Comparison of ENCODE assay signal across 21 cellular contexts in genomic region chr20:23212482-23212881, GRCh38.
DNase-seq lines count a peak whose midpoint lies in the region; ATAC-seq and TF ChIP-seq lines count a peak whose summit lies in the region.
"Had no signal": no experiment of that assay in that cellular context is flagged by ENCODE, and none has a peak within 500 bp of the region (broad histone marks: within the 10 kb centered on the region; RNA-seq: fewer than 3 reads in every experiment).

No MANE protein-coding gene starts in this region.

- DNase-seq in MCF 10A (ENCODE audit: unreplicated experiment) (no peak), mammary epithelial cell (no peak), NCI-H146 treated with DMSO at 0.1 percent for 48 hours (lab: John Stamatoyannopoulos, UW; ENCODE audit: unreplicated experiment) (peak; percentile 50), endodermal cell (no peak), SHP77 (lab: John Stamatoyannopoulos, UW) (no peak), transverse colon (no peak), medulla oblongata (ENCODE audit: extremely low spot score) (no peak)
- DNase-seq: Calu3; CD4-positive, alpha-beta T cell; Karpas-422; MM.1S; NCI-H1092; NCI-H1694 treated with DMSO at 0.1 percent for 48 hours; NCI-H2171; NCI-H446 treated with DMSO at 0.1 percent for 48 hours; NCI-H82 had no signal

- H2AFZ ChIP-seq in mammary epithelial cell (ENCODE audit: low read depth, low read length) = no peak overlapping the region

- TF ChIP-seq EP300 in transverse colon (IDR thresholded peaks at IDR 0.05; ENCODE audit: low read depth) = no peak

- no peaks in the 10 kb centered on the region for H3K27me3 ChIP-seq in mammary epithelial cell (ENCODE audit: insufficient read depth, low read length)
- no peaks in the 10 kb centered on the region for H3K27me3 ChIP-seq in endodermal cell (ENCODE audit: control insufficient read depth, insufficient read depth, low read length, poor library complexity, severe bottlenecking)
- H3K27me3 ChIP-seq in transverse colon = no peaks in the 10 kb centered on the region
- H3K27me3 ChIP-seq: SJSA1 had no signal

- H3K9me3 ChIP-seq in mammary epithelial cell (replicated peaks; ENCODE audit: insufficient read depth, low read length) = peaks cover under 1% of the 10 kb centered on the region
- H3K9me3 ChIP-seq in endodermal cell (ENCODE audit: control insufficient read depth, low read length) = no peaks in the 10 kb centered on the region
- H3K9me3 ChIP-seq in transverse colon = no peaks in the 10 kb centered on the region
- H3K9me3 ChIP-seq: A549, SJSA1 had no signal

- no peaks in the 10 kb centered on the region for H3K4me1 ChIP-seq in mammary epithelial cell (ENCODE audit: insufficient read depth, low read length)
- H3K4me1 ChIP-seq in endodermal cell (ENCODE audit: control insufficient read depth, insufficient read depth, low read length) = peaks cover 20% of the 10 kb centered on the region
- H3K4me1 ChIP-seq in transverse colon = no peaks in the 10 kb centered on the region
- H3K4me1 ChIP-seq: A549 had no signal

- TF ChIP-seq CTCF in MCF 10A (IDR thresholded peaks at IDR 0.05; ENCODE audit: unreplicated experiment) = no peak
- TF ChIP-seq CTCF in mammary epithelial cell (conservative IDR thresholded peaks at IDR 0.05 in 1 of 2, IDR thresholded peaks at IDR 0.05 in 1 of 2; ENCODE audit: extremely low read depth in 1 of 2, insufficient read depth in 1 of 2, low read depth in 1 of 2, low read length in 2 of 2) = no peak
- no peak for TF ChIP-seq CTCF in endodermal cell (conservative IDR thresholded peaks at IDR 0.05)
- TF ChIP-seq CTCF in transverse colon (IDR thresholded peaks at IDR 0.05) = no peak

- no peaks in the 10 kb centered on the region for H3K36me3 ChIP-seq in mammary epithelial cell (ENCODE audit: insufficient read depth, low read length)
- no peaks in the 10 kb centered on the region for H3K36me3 ChIP-seq in endodermal cell (ENCODE audit: control insufficient read depth, insufficient read depth, low read length)
- no peaks in the 10 kb centered on the region for H3K36me3 ChIP-seq in transverse colon
- H3K36me3 ChIP-seq: SJSA1 had no signal

- H3K4me3 Mint-ChIP-seq in MCF 10A (ENCODE audit: unreplicated experiment) = no peak overlapping the region
- H3K4me3 Mint-ChIP-seq in endodermal cell = no peak overlapping the region
- H3K4me3 Mint-ChIP-seq: CD4-positive, alpha-beta T cell; IgD-negative memory B cell; T-helper 1 cell treated with Interleukin-12 subunit alpha and Interleukin-12 subunit beta and Interleukin-4 antibody, amounts not matched to agents 30 μg/mL and 1 μg/mL, for 36 hours had no signal

- dilution Hi-C loops in mammary epithelial cell (cut with HindIII; ENCODE audit: low sequenced_read_pairs) = no loop called here

- H3K27ac Mint-ChIP-seq in MCF 10A (ENCODE audit: low read depth, unreplicated experiment) (peak overlapping the region; percentile 35), endodermal cell (peak overlapping the region; percentile 48)
- H3K27ac Mint-ChIP-seq: CD4-positive, alpha-beta T cell; IgD-negative memory B cell; T-helper 1 cell treated with Interleukin-12 subunit alpha and Interleukin-12 subunit beta and Interleukin-4 antibody, amounts not matched to agents 30 μg/mL and 1 μg/mL, for 36 hours had no signal

- no peak for TF ChIP-seq POLR2A in transverse colon (IDR thresholded peaks at IDR 0.05)

- no peaks in the 10 kb centered on the region for H3K9me3 Mint-ChIP-seq in MCF 10A (ENCODE audit: unreplicated experiment)
- peaks cover 2% of the 10 kb centered on the region for H3K9me3 Mint-ChIP-seq in endodermal cell
- H3K9me3 Mint-ChIP-seq: T-helper 1 cell treated with Interleukin-12 subunit alpha and Interleukin-12 subunit beta and Interleukin-4 antibody, amounts not matched to agents 30 μg/mL and 1 μg/mL, for 36 hours had no signal

- H3K9ac ChIP-seq in mammary epithelial cell (ENCODE audit: insufficient read depth, low read length) = no peak overlapping the region
- no peak overlapping the region for H3K9ac ChIP-seq in endodermal cell (ENCODE audit: extremely low read depth, low read length, poor library complexity, severe bottlenecking)

- WGBS in mammary epithelial cell (ENCODE audit: low coverage, missing lambda C conversion rate) = 61% methylated on average over 3 of the region's 4 CpGs
- WGBS in endodermal cell (ENCODE audit: insufficient coverage in 1 of 2, insufficient read length in 1 of 2), 2 experiments = 67 to 68% methylated on average over 2 to 4 of the region's 4 CpGs
- 50 to 62% methylated on average over 1 to 4 of the region's 4 CpGs for WGBS in transverse colon (ENCODE audit: low coverage in 1 of 2), 2 donors

- H3K4me2 ChIP-seq in mammary epithelial cell (ENCODE audit: insufficient read depth, low read depth, low read length) = no peak overlapping the region
- H3K4me2 ChIP-seq: A549 had no signal

- H3K27me3 Mint-ChIP-seq in MCF 10A (ENCODE audit: insufficient read depth, unreplicated experiment) (no peaks in the 10 kb centered on the region), endodermal cell (ENCODE audit: insufficient read depth) (no peaks in the 10 kb centered on the region)

- CTCF ChIA-PET in MCF 10A (lab: Yijun Ruan, JAX) (interaction anchor here (0.7 to 4.9 kb wide), 5 partner anchors 13 to 521 kb away, joined by 3 to 38 read pairs (median 3); no protein-coding TSS in a partner anchor), mammary epithelial cell (lab: Charles Lee; ENCODE audit: low non-redundant PET) (no interaction called here)

- BruUV-seq in MCF 10A (replicated peaks; lab: Mats Ljungman, UMichigan) (no TSS peak), mammary epithelial cell (replicated peaks; lab: Mats Ljungman, UMichigan) (no TSS peak)

- intact Hi-C loops in MCF 10A (cut with micrococcal nuclease) (no loop called here), mammary epithelial cell (cut with micrococcal nuclease) (no loop called here), transverse colon (cut with DNase I; ENCODE audit: low total_unique reads) (no loop called here)

- H3K27ac ChIP-seq in mammary epithelial cell (ENCODE audit: insufficient read depth, low read depth, low read length) (no peak overlapping the region), endodermal cell (ENCODE audit: low read depth, low read length) (no peak overlapping the region), transverse colon (no peak overlapping the region)
- H3K27ac ChIP-seq: A549, SJSA1 had no signal

- no peaks in the 10 kb centered on the region for H3K79me2 ChIP-seq in mammary epithelial cell (ENCODE audit: insufficient read depth, low read length)

- ATAC-seq in HG02588 (IDR thresholded peaks at IDR 0.05; ENCODE audit: unreplicated experiment) = no peak
- ATAC-seq: A549 had no signal

- in situ Hi-C loops in mammary epithelial cell (cut with MboI; ENCODE audit: low sequenced_read_pairs in 2 of 2) = no loop called here
- in situ Hi-C loops in transverse colon (cut with MboI; ENCODE audit: low pct_ligation_motif_present in 1 of 4, low pct_unique_long_range_greater_than_20kb in 1 of 4, low sequenced_read_pairs in 3 of 4) = no loop called here

- H3K36me3 Mint-ChIP-seq in MCF 10A (ENCODE audit: insufficient read depth, unreplicated experiment) (no peaks in the 10 kb centered on the region), endodermal cell (ENCODE audit: low read depth) (no peaks in the 10 kb centered on the region)
- H3K36me3 Mint-ChIP-seq: IgD-negative memory B cell had no signal

- no peak overlapping the region for H3K4me3 ChIP-seq in mammary epithelial cell (replicated peaks in 1 of 3; ENCODE audit: insufficient read depth in 1 of 3, low read depth in 2 of 3, low read length in 3 of 3)
- H3K4me3 ChIP-seq in endodermal cell (ENCODE audit: low read length) = no peak overlapping the region
- H3K4me3 ChIP-seq in transverse colon = no peak overlapping the region
- H3K4me3 ChIP-seq: A549, SJSA1 had no signal

- no peaks in the 10 kb centered on the region for H4K20me1 ChIP-seq in mammary epithelial cell (ENCODE audit: insufficient read depth, low read length)

- POLR2A ChIA-PET in MCF 10A (lab: Yijun Ruan, JAX) = interaction anchor here (0.5 kb wide), 1 partner anchor 92 kb away, joined by 3 read pairs; no protein-coding TSS in a partner anchor

- H3K4me1 Mint-ChIP-seq in MCF 10A (ENCODE audit: insufficient read depth, unreplicated experiment) (no peaks in the 10 kb centered on the region), endodermal cell (peaks cover 46% of the 10 kb centered on the region)
- H3K4me1 Mint-ChIP-seq: IgD-negative memory B cell had no signal
